ENCODE assay signal across 16 cellular contexts in the genomic region with DNA sequence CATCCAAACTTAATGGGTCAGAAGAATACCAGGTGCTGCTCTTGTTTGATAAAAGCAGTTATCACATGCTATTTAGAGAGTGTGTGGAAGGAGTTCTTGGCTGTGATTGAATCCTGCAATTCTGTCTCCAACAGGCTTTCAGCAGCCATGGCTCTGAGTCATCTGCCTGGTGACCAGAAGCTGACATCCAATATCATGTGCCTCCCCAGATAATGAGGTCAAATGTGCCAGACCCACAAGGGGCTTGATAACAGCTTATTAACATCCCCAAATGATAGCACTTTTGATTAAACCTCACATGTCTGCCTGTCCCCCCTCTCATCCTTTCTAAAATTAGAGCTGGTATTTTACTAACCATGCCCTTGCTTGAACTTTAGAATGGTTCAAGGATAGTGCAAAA.
DNase-seq lines count a peak whose midpoint lies in the region; ATAC-seq and TF ChIP-seq lines count a peak whose summit lies in the region.
"Had no signal": no experiment of that assay in that cellular context is flagged by ENCODE, and none has a peak within 500 bp of the region (broad histone marks: within the 10 kb centered on the region; RNA-seq: fewer than 3 reads in every experiment).

No MANE protein-coding gene starts in this region.

- peaks cover 10 to 13% of the 10 kb centered on the region in 2 experiments; a peak in 4 of 5 replicates for H3K9me3 Mint-ChIP-seq in H9
- H3K9me3 Mint-ChIP-seq: HFFc6 had no signal

- H3K23me2 ChIP-seq in H9 (ENCODE audit: insufficient read length, low read depth, low read length, poor library complexity, severe bottlenecking), result no peaks in the 10 kb centered on the region

- H3K23ac ChIP-seq in H9 (ENCODE audit: insufficient read length, low read depth, low read length), result no peak overlapping the region

- no peaks in the 10 kb centered on the region for H4K20me1 ChIP-seq in H9 (ENCODE audit: control insufficient read depth, insufficient read depth, insufficient read length)

- H3T11ph ChIP-seq in H9 (ENCODE audit: low read length), result no peak overlapping the region

- H3K9me3 ChIP-seq in H9 (ENCODE audit: control insufficient read depth, low read depth, low read length), result no peaks in the 10 kb centered on the region
- H3K9me3 ChIP-seq: right lobe of liver, thyroid gland had no signal

- H3K4me1 ChIP-seq in H9 (ENCODE audit: insufficient read depth, low read length), result no peaks in the 10 kb centered on the region
- H3K4me1 ChIP-seq: right lobe of liver, thyroid gland had no signal

- TF ChIP-seq CTCF in H9 (conservative IDR thresholded peaks at IDR 0.05), result no peak

- H2BK20ac ChIP-seq in H9 (ENCODE audit: low read depth, low read length, poor library complexity, severe bottlenecking), result no peak overlapping the region

- ATAC-seq in sciatic nerve (peak; percentile 75), GM18907 (IDR thresholded peaks at IDR 0.05; ENCODE audit: unreplicated experiment) (no peak)
- ATAC-seq: GM12878; naive thymus-derived CD4-positive, alpha-beta T cell had no signal

- H3K79me1 ChIP-seq in H9 (ENCODE audit: insufficient read depth, low read depth, low read length, poor library complexity, severe bottlenecking), result no peaks in the 10 kb centered on the region

- H3K14ac ChIP-seq in H9 (ENCODE audit: insufficient read depth, low read length), result no peak overlapping the region

- H3K4me2 ChIP-seq in H9 (ENCODE audit: insufficient read depth, insufficient read length, low read length), result no peak overlapping the region

- H4K91ac ChIP-seq in H9 (ENCODE audit: insufficient read length, low read depth, low read length), result no peak overlapping the region

- H4K8ac ChIP-seq in H9 (replicated peaks; ENCODE audit: insufficient read length, low read depth, low read length), result no peak overlapping the region

- peak; percentile 54 for DNase-seq in DMS53 (lab: John Stamatoyannopoulos, UW)
- no peak for DNase-seq in DMS53 treated with DMSO at 0.1 percent for 48 hours (lab: John Stamatoyannopoulos, UW; ENCODE audit: unreplicated experiment)
- peak; percentile 1 for DNase-seq in NCI-H2227 treated with DMSO at 0.1 percent for 48 hours (lab: John Stamatoyannopoulos, UW)
- DNase-seq in fibroblast of peridontal ligament (ENCODE audit: extremely low read depth), result peak; percentile 62
- DNase-seq in sciatic nerve (ENCODE audit: low spot score), result no peak
- DNase-seq in activated CD4-positive, alpha-beta T cell treated with anti-CD3 and anti-CD28 coated beads, Interleukin-2, amount 50 U/mL, for 4 hours, result no peak
- no peak for DNase-seq in H9
- DNase-seq: HFFc6; naive thymus-derived CD4-positive, alpha-beta T cell; right lobe of liver; thyroid gland had no signal

- no peak overlapping the region for H2BK15ac ChIP-seq in H9 (ENCODE audit: low read depth, low read length)

- intact Hi-C loops in sciatic nerve (cut with DNase I), result no loop called here

- no peak overlapping the region for H2BK12ac ChIP-seq in H9 (ENCODE audit: insufficient read length, low read depth, low read length)

- no peak overlapping the region for H2AFZ ChIP-seq in H9 (ENCODE audit: low read length)

- no peak overlapping the region for H3K27ac ChIP-seq in H9 (ENCODE audit: insufficient read length, low read depth, low read length)
- H3K27ac ChIP-seq: 22Rv1, epithelial cell of prostate, right lobe of liver, thyroid gland, VCaP had no signal

- no peak overlapping the region for H3K4ac ChIP-seq in H9 (ENCODE audit: low read depth, low read length)

- no peak overlapping the region for H2BK120ac ChIP-seq in H9 (ENCODE audit: low read depth, low read length, poor library complexity, severe bottlenecking)

- H3K4me1 Mint-ChIP-seq in H9, result peaks cover 4 to 6% of the 10 kb centered on the region in 2 experiments
- H3K4me1 Mint-ChIP-seq: naive thymus-derived CD4-positive, alpha-beta T cell had no signal

- H3K56ac ChIP-seq in H9 (ENCODE audit: insufficient read length, low read depth, low read length), result no peak overlapping the region

- H3K27me3 ChIP-seq in H9 (ENCODE audit: insufficient read depth, low read length), result no peaks in the 10 kb centered on the region
- H3K27me3 ChIP-seq: right lobe of liver, thyroid gland had no signal

- H3K9ac ChIP-seq in H9 (ENCODE audit: extremely low read depth, insufficient read length, low read length), result no peak overlapping the region

- no peaks in the 10 kb centered on the region; the same call in 1 of the 2 replicates for H3K27me3 Mint-ChIP-seq in H9 (ENCODE audit: low read depth)
- H3K27me3 Mint-ChIP-seq: naive thymus-derived CD4-positive, alpha-beta T cell had no signal

- no peak overlapping the region for H3K18ac ChIP-seq in H9 (ENCODE audit: insufficient read length, low read depth, low read length)

- no peak overlapping the region for H3K4me3 Mint-ChIP-seq in H9
- H3K4me3 Mint-ChIP-seq: HFFc6; naive thymus-derived CD4-positive, alpha-beta T cell had no signal

- H4K5ac ChIP-seq in H9 (ENCODE audit: insufficient read length, low read depth, low read length), result no peak overlapping the region

- H3K36me3 Mint-ChIP-seq in H9 (ENCODE audit: insufficient read depth in 1 of 3, low read depth in 3 of 3), result 0 out of 7 replicates have a peak, but pooled peaks cover 0 to 4% (median 0%) of the 10 kb centered on the region in 3 experiments

- H2AK5ac ChIP-seq in H9 (ENCODE audit: insufficient read length, low read length), result no peak overlapping the region

- no peak overlapping the region for H2BK5ac ChIP-seq in H9 (ENCODE audit: insufficient read length, low read length)

- no peaks in the 10 kb centered on the region for H3K79me2 ChIP-seq in H9 (ENCODE audit: insufficient read depth, low read length)

- no peak overlapping the region for H3K27ac Mint-ChIP-seq in H9
- H3K27ac Mint-ChIP-seq: HFFc6; naive thymus-derived CD4-positive, alpha-beta T cell had no signal

Comparison
In these comparisons a context has a peak if more than half of its experiments do, and no peak if none do; other contexts are left out.
1. DNase-seq: peak in DMS53 (single experiment), NCI-H2227 treated with DMSO at 0.1 percent for 48 hours (single experiment) and fibroblast of peridontal ligament (single experiment); none in DMS53 treated with DMSO at 0.1 percent for 48 hours (single experiment), sciatic nerve (single experiment), activated CD4-positive, alpha-beta T cell treated with anti-CD3 and anti-CD28 coated beads, Interleukin-2, amount 50 U/mL, for 4 hours (0 of 2) and H9 (single experiment).